Comparison of ENCODE assay signal across 15 cellular contexts in genomic region chr16:4244254-4244812, GRCh38. TPM values are rescaled to one million over a fixed set of nuclear protein-coding genes. Genes with fewer than 3 reads are reported as not detected.
A peak's percentile ranks its signal among the peaks of the same experiment; 100 is the strongest.
DNase-seq lines count a peak whose midpoint lies in the region; ATAC-seq and TF ChIP-seq lines count a peak whose summit lies in the region.
"Had no signal": no experiment of that assay in that cellular context is flagged by ENCODE, and none has a peak within 500 bp of the region (broad histone marks: within the 10 kb centered on the region; RNA-seq: fewer than 3 reads in every experiment).

No MANE protein-coding gene starts in this region.

- no peak overlapping the region for H2AFZ ChIP-seq in Karpas-422 (ENCODE audit: low read length)

- no peaks in the 10 kb centered on the region for H3K27me3 ChIP-seq in Karpas-422 (ENCODE audit: low read length)
- H3K27me3 ChIP-seq: Peyer's patch, suprapubic skin had no signal

- no peak for ATAC-seq in GM18498 (IDR thresholded peaks at IDR 0.05; ENCODE audit: unreplicated experiment)
- ATAC-seq in HG03159 (IDR thresholded peaks at IDR 0.05; ENCODE audit: unreplicated experiment): no peak
- no peak for ATAC-seq in GM19463 (IDR thresholded peaks at IDR 0.05; ENCODE audit: unreplicated experiment)
- ATAC-seq: activated naive CD4-positive, alpha-beta T cell treated with anti-CD3 and anti-CD28 coated beads, Interleukin-2, amount 50 U/mL, for 72 hours; natural killer cell treated with Interleukin-12 subunit alpha and Interleukin-12 subunit beta and Interleukin-15 and Interleukin-18, amount 100 ng/mL, for 72 hours had no signal

- no peaks in the 10 kb centered on the region for H4K20me1 ChIP-seq in Karpas-422 (ENCODE audit: insufficient read depth, low read depth, low read length)

- TF ChIP-seq CTCF in C4-2B (conservative IDR thresholded peaks at IDR 0.05): no peak

- no peaks in the 10 kb centered on the region for H3K36me3 ChIP-seq in Karpas-422 (ENCODE audit: insufficient read depth, low read length)
- H3K36me3 ChIP-seq: Peyer's patch, suprapubic skin had no signal

- no peaks in the 10 kb centered on the region for H3K9me2 ChIP-seq in Karpas-422 (replicated peaks; ENCODE audit: insufficient read depth, low read length)

- DNase-seq in Karpas-422 (peak; percentile 53), NCI-H748 treated with DMSO at 0.1 percent for 48 hours (lab: John Stamatoyannopoulos, UW) (peak; percentile 18), fibroblast of the conjunctiva (ENCODE audit: low read depth) (peak; percentile 29), iPS-NIHi7 (ENCODE audit: extremely low spot score) (no peak)
- DNase-seq: activated CD4-positive, alpha-beta T cell treated with anti-CD3 and anti-CD28 coated beads for 48 hours; C1 segment of cervical spinal cord; Peyer's patch; stimulated activated CD4-positive, alpha-beta T cell treated with anti-CD3 and anti-CD28 coated beads, Interleukin-2, amount 100 ng/mL, for 48 hours had no signal

- H3K4me1 ChIP-seq in Karpas-422 (ENCODE audit: low read length): peaks cover 2% of the 10 kb centered on the region
- H3K4me1 ChIP-seq: Peyer's patch, suprapubic skin had no signal

- no peak overlapping the region for H3K4me3 ChIP-seq in Karpas-422 (ENCODE audit: low read length)
- H3K4me3 ChIP-seq: Peyer's patch, suprapubic skin had no signal

- H3K27ac ChIP-seq in C4-2B (peak overlapping the region; percentile 40), Karpas-422 (ENCODE audit: low read length) (no peak overlapping the region)
- H3K27ac ChIP-seq: Peyer's patch, suprapubic skin had no signal

- H3K4me2 ChIP-seq in Karpas-422 (ENCODE audit: low read depth, low read length, poor library complexity, severe bottlenecking): no peak overlapping the region

- H3K9ac ChIP-seq in Karpas-422 (ENCODE audit: low read length): no peak overlapping the region

- no peaks in the 10 kb centered on the region for H3K9me3 ChIP-seq in Karpas-422 (ENCODE audit: low read length)
- H3K9me3 ChIP-seq: Peyer's patch, suprapubic skin had no signal

- H3K79me2 ChIP-seq in Karpas-422 (ENCODE audit: low read length): no peaks in the 10 kb centered on the region

RNA-seq across cellular contexts. Expression of gene SRL, which starts 2.5 kb away (rescaled TPM):
- total RNA-seq in Karpas-422 (2014; rRNA removed; shearing (Covaris generic); ENCODE audit: low replicate concordance): 0.11 TPM in 1 of 2 replicates, not detected in the other
- total RNA-seq: activated naive CD4-positive, alpha-beta T cell treated with anti-CD3 and anti-CD28 coated beads, Interleukin-2, amount 50 U/mL, for 72 hours; natural killer cell treated with Interleukin-12 subunit alpha and Interleukin-12 subunit beta and Interleukin-15 and Interleukin-18, amount 100 ng/mL, for 72 hours had no signal

RNA-seq across cellular contexts. Expression of gene TFAP4, which starts 28.5 kb away (rescaled TPM):
- total RNA-seq in Karpas-422 (2014; rRNA removed; shearing (Covaris generic); ENCODE audit: low replicate concordance): 32.4 and 38.9 TPM in 2 replicates
